4 cellular contexts compared by ENCODE assay signal in the genomic region with DNA sequence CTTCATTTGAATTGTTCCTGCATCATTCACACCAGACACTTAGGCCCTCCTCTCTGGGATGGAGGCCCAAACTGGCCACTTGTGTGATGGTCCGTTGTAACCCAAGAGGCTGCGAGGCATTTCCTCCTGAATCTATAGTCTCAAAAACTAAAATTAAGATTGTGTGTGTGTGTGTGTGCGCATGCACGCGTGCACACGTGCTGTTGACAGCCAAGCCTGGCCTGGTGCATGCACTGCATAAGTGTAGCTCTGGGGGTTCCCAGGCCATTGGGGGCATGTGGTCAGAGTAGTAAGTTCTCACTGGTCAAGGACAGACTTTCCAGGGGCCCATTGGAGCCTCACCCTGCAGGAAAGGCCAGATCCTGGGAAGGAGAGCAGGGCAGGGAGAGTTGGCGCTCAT. TPM values are rescaled to one million over a fixed set of nuclear protein-coding genes. Genes with fewer than 3 reads are reported as not detected.
"Had no signal": no experiment of that assay in that cellular context is flagged by ENCODE, and none has a peak within 500 bp of the region (broad histone marks: within the 10 kb centered on the region; RNA-seq: fewer than 3 reads in every experiment).

No MANE protein-coding gene starts in this region.

RNA-seq across cellular contexts. Expression of gene BMP8A, which starts 26.5 kb away (rescaled TPM):
- total RNA-seq: naive thymus-derived CD8-positive, alpha-beta T cell; osteocyte; psoas muscle had no signal
- polyA plus RNA-seq: naive thymus-derived CD8-positive, alpha-beta T cell; neural cell had no signal
